In genomic region chr4:111988514-111988913, GRCh38 we compare ENCODE assay signal across 27 cellular contexts.
"Had no signal": no experiment of that assay in that cellular context is flagged by ENCODE, and none has a peak within 500 bp of the region (broad histone marks: within the 10 kb centered on the region; RNA-seq: fewer than 3 reads in every experiment).

No MANE protein-coding gene starts in this region.

- H3K27ac Mint-ChIP-seq: activated CD4-positive, alpha-beta T cell treated with anti-CD3 and anti-CD28 coated beads for 36 hours; activated CD4-positive, alpha-beta T cell treated with anti-CD3 and anti-CD28 coated beads, Interleukin-2, amount 10 ng/mL, durations not matched to agents 7 days and 5 days; activated CD8-positive, alpha-beta T cell treated with anti-CD3 and anti-CD28 coated beads, Interleukin-2, amount 10 ng/mL, durations not matched to agents 7 days and 5 days; activated naive CD4-positive, alpha-beta T cell treated with anti-CD3 and anti-CD28 coated beads, Interleukin-2, amount 50 U/mL, for 24 hours; activated naive CD8-positive, alpha-beta T cell treated with anti-CD3 and anti-CD28 coated beads, Interleukin-2, amount 10 ng/mL, durations not matched to agents 7 days and 5 days; activated T-cell treated with anti-CD3 and anti-CD28 coated beads, Interleukin-2, amount 50 U/mL, for 24 hours; activated T-helper 2 cell treated with anti-CD3 and anti-CD28 coated beads, Interferon-gamma antibody, Interleukin-2, Interleukin-4, amounts not matched to agents 10 μg/mL and 5 μg/mL and 100 μg/mL, durations not matched to agents 14 hours and 24 hours and 36 hours; T-helper 1 cell treated with Interleukin-12 subunit alpha and Interleukin-12 subunit beta and Interleukin-4 antibody, amounts not matched to agents 30 μg/mL and 1 μg/mL, for 36 hours; T-helper 2 cell treated with Interferon-gamma antibody and Interleukin-4, amounts not matched to agents 5 μg/mL and 100 μg/mL, for 36 hours; WTC11 had no signal

- H3K36me3 Mint-ChIP-seq: activated naive CD4-positive, alpha-beta T cell treated with anti-CD3 and anti-CD28 coated beads, Interleukin-2, amount 50 U/mL, for 24 hours; activated naive CD8-positive, alpha-beta T cell treated with anti-CD3 and anti-CD28 coated beads, Interleukin-2, amount 10 ng/mL, durations not matched to agents 7 days and 5 days; WTC11 had no signal

- H3K9me3 Mint-ChIP-seq: activated CD4-positive, alpha-beta T cell treated with anti-CD3 and anti-CD28 coated beads, Interleukin-2, amount 10 ng/mL, durations not matched to agents 7 days and 5 days; activated naive CD4-positive, alpha-beta T cell treated with anti-CD3 and anti-CD28 coated beads, Interleukin-2, amount 50 U/mL, for 24 hours; activated naive CD8-positive, alpha-beta T cell treated with anti-CD3 and anti-CD28 coated beads, Interleukin-2, amount 10 ng/mL, durations not matched to agents 7 days and 5 days; activated T-cell treated with anti-CD3 and anti-CD28 coated beads, Interleukin-2, amount 50 U/mL, for 24 hours; activated T-helper 2 cell treated with anti-CD3 and anti-CD28 coated beads, Interferon-gamma antibody, Interleukin-2, Interleukin-4, amounts not matched to agents 10 μg/mL and 5 μg/mL and 100 μg/mL, durations not matched to agents 14 hours and 24 hours and 36 hours; T-helper 1 cell treated with Interleukin-12 subunit alpha and Interleukin-12 subunit beta and Interleukin-4 antibody, amounts not matched to agents 30 μg/mL and 1 μg/mL, for 36 hours; T-helper 2 cell treated with Interferon-gamma antibody and Interleukin-4, amounts not matched to agents 5 μg/mL and 100 μg/mL, for 36 hours; WTC11 had no signal

- H3K4me1 Mint-ChIP-seq: activated CD4-positive, alpha-beta T cell treated with anti-CD3 and anti-CD28 coated beads for 36 hours; activated CD4-positive, alpha-beta T cell treated with anti-CD3 and anti-CD28 coated beads, Interleukin-2, amount 10 ng/mL, durations not matched to agents 7 days and 5 days; activated naive CD4-positive, alpha-beta T cell treated with anti-CD3 and anti-CD28 coated beads, Interleukin-2, amount 50 U/mL, for 24 hours; activated naive CD8-positive, alpha-beta T cell treated with anti-CD3 and anti-CD28 coated beads, Interleukin-2, amount 10 ng/mL, durations not matched to agents 7 days and 5 days had no signal

- ATAC-seq: activated CD4-positive, alpha-beta T cell treated with anti-CD3 and anti-CD28 coated beads for 36 hours; activated CD4-positive, CD25-positive, alpha-beta regulatory T cell treated with anti-CD3 and anti-CD28 coated beads, Interleukin-2, amount 50 U/mL, for 24 hours; activated CD8-positive, alpha-beta T cell treated with anti-CD3 and anti-CD28 coated beads, Interleukin-2, amount 10 ng/mL, durations not matched to agents 7 days and 5 days; body of pancreas; Panc1; WTC11 had no signal

- DNase-seq: activated CD4-positive, alpha-beta T cell treated with anti-CD3 and anti-CD28 coated beads for 36 hours; activated CD4-positive, alpha-beta T cell treated with anti-CD3 and anti-CD28 coated beads, Interleukin-2, amount 10 ng/mL, durations not matched to agents 7 days and 5 days; activated CD4-positive, alpha-beta T cell treated with anti-CD3 and anti-CD28 coated beads, Interleukin-2, amount 50 U/mL, for 48 hours; activated CD8-positive, alpha-beta T cell treated with anti-CD3 and anti-CD28 coated beads, Interleukin-2, amount 10 ng/mL, durations not matched to agents 7 days and 5 days; activated gamma-delta T cell; activated naive CD4-positive, alpha-beta T cell treated with Interleukin-2 at 50 U/mL for 16 hours; activated naive CD8-positive, alpha-beta T cell treated with anti-CD3 and anti-CD28 coated beads, Interleukin-2, amount 10 ng/mL, durations not matched to agents 7 days and 5 days; activated T-cell treated with anti-CD3 and anti-CD28 coated beads, Interleukin-2, amount 50 U/mL, for 24 hours; body of pancreas; caudate nucleus; cerebellar nuclear complex; NCI-H1092 treated with DMSO at 0.1 percent for 48 hours; NCI-H1436; NCI-H1694; NCI-H2029; NCI-H345; NCI-H526; SHP77; SJCRH30; SK-N-SH had no signal

- H3K4me3 Mint-ChIP-seq: activated CD4-positive, alpha-beta T cell treated with anti-CD3 and anti-CD28 coated beads for 36 hours; activated CD4-positive, alpha-beta T cell treated with anti-CD3 and anti-CD28 coated beads, Interleukin-2, amount 10 ng/mL, durations not matched to agents 7 days and 5 days; activated CD8-positive, alpha-beta T cell treated with anti-CD3 and anti-CD28 coated beads, Interleukin-2, amount 10 ng/mL, durations not matched to agents 7 days and 5 days; activated naive CD4-positive, alpha-beta T cell treated with anti-CD3 and anti-CD28 coated beads, Interleukin-2, amount 50 U/mL, for 24 hours; activated naive CD8-positive, alpha-beta T cell treated with anti-CD3 and anti-CD28 coated beads, Interleukin-2, amount 10 ng/mL, durations not matched to agents 7 days and 5 days; activated T-cell treated with anti-CD3 and anti-CD28 coated beads, Interleukin-2, amount 50 U/mL, for 24 hours; T-helper 1 cell treated with Interleukin-12 subunit alpha and Interleukin-12 subunit beta and Interleukin-4 antibody, amounts not matched to agents 30 μg/mL and 1 μg/mL, for 36 hours; T-helper 2 cell treated with Interferon-gamma antibody and Interleukin-4, amounts not matched to agents 5 μg/mL and 100 μg/mL, for 36 hours; WTC11 had no signal
